Comparison of ENCODE assay signal across 1 cellular context in the genomic region with DNA sequence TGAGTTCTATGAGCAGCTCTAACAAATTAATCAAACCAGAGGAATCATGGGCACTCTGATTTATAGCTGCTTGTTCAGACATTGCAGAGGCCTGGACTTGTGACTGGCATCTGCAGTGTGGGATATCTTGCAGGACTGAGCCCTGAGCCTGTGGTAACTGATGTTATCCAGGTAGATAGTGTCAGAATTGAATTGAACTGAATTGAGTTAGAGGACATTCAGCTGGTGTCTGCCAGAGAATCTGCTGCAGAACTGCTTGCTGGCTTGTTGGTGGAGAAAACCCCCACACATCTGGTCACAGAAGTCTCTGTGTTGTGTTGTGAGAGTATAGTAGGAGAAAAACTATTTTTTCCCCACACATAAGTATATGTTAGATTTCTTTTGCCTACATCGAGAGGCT.
TF ChIP-seq lines count a peak whose summit lies in the region.

No MANE protein-coding gene starts in this region.

TF ChIP-seq in H1, 55 proteins besides CTCF, POLR2A, EP300 and RAD21:
- TF ChIP-seq SIX5 (IDR thresholded peaks at IDR 0.05; ENCODE audit: low read depth, low read length) (no peak), YY1 (IDR thresholded peaks at IDR 0.05; ENCODE audit: low read depth, low read length) (no peak), RBBP5 (IDR thresholded peaks at IDR 0.05; ENCODE audit: borderline replicate concordance, low read depth, low read length) (no peak), CEBPB (IDR thresholded peaks at IDR 0.05; ENCODE audit: low read depth, low read length) (no peak), TCF12 (IDR thresholded peaks at IDR 0.05; ENCODE audit: low read depth, low read length) (no peak), CHD1 (IDR thresholded peaks at IDR 0.05; ENCODE audit: low read depth, low read length) (no peak)
